24 cellular contexts compared by ENCODE assay signal in genomic region chr15:98798375-98798893, GRCh38.
DNase-seq lines count a peak whose midpoint lies in the region; ATAC-seq and TF ChIP-seq lines count a peak whose summit lies in the region.
"Had no signal": no experiment of that assay in that cellular context is flagged by ENCODE, and none has a peak within 500 bp of the region (broad histone marks: within the 10 kb centered on the region; RNA-seq: fewer than 3 reads in every experiment).

No MANE protein-coding gene starts in this region.

- H3K27me3 Mint-ChIP-seq in neural progenitor cell (ENCODE audit: insufficient read depth, low read depth): peaks cover 8% of the 10 kb centered on the region
- H3K27me3 Mint-ChIP-seq: activated T-cell treated with anti-CD3 and anti-CD28 coated beads, Interleukin-2, amount 50 U/mL, for 24 hours had no signal

- H3K27me3 ChIP-seq in A673 (replicated peaks; ENCODE audit: insufficient read depth, low read depth, low read length, poor library complexity): no peaks in the 10 kb centered on the region
- no peaks in the 10 kb centered on the region for H3K27me3 ChIP-seq in neural progenitor cell
- H3K27me3 ChIP-seq in GM23248 (replicated peaks; ENCODE audit: insufficient read depth): no peaks in the 10 kb centered on the region
- H3K27me3 ChIP-seq: ascending aorta, left lung, SJCRH30, spleen, upper lobe of left lung had no signal

- ATAC-seq in HG02623 (IDR thresholded peaks at IDR 0.05; ENCODE audit: unreplicated experiment): no peak
- ATAC-seq: mucosa of descending colon had no signal

- H3K9me3 Mint-ChIP-seq in neural progenitor cell: no peaks in the 10 kb centered on the region
- H3K9me3 Mint-ChIP-seq: activated naive CD4-positive, alpha-beta T cell treated with anti-CD3 and anti-CD28 coated beads for 36 hours; activated T-cell treated with anti-CD3 and anti-CD28 coated beads, Interleukin-2, amount 50 U/mL, for 24 hours had no signal

- H3K4me1 ChIP-seq in A673 (ENCODE audit: insufficient read depth, low read length, poor library complexity, severe bottlenecking) (peaks cover 87% of the 10 kb centered on the region), neural progenitor cell (peaks cover 52% of the 10 kb centered on the region), GM23248 (ENCODE audit: insufficient read depth) (peaks cover 35% of the 10 kb centered on the region)

- TF ChIP-seq CTCF in A673 (conservative IDR thresholded peaks at IDR 0.05; ENCODE audit: low read depth, low read length): no peak
- no peak for TF ChIP-seq CTCF in coronary artery (IDR thresholded peaks at IDR 0.05)
- TF ChIP-seq CTCF in neural progenitor cell (IDR thresholded peaks at IDR 0.05): no peak

- H3K9me2 ChIP-seq in GM23248 (ENCODE audit: insufficient read depth): no peaks in the 10 kb centered on the region

- H3K4me3 ChIP-seq in A673 (ENCODE audit: low read depth, low read length, poor library complexity, severe bottlenecking) (peak overlapping the region; percentile 30), coronary artery (no peak overlapping the region), neural progenitor cell (no peak overlapping the region), GM23248 (no peak overlapping the region)
- H3K4me3 ChIP-seq: ascending aorta, left lung, mucosa of descending colon, spleen, upper lobe of left lung had no signal

- H3K4me3 Mint-ChIP-seq in neural progenitor cell: peak overlapping the region; percentile 20
- H3K4me3 Mint-ChIP-seq: activated naive CD4-positive, alpha-beta T cell treated with anti-CD3 and anti-CD28 coated beads for 36 hours; activated T-cell treated with anti-CD3 and anti-CD28 coated beads, Interleukin-2, amount 50 U/mL, for 24 hours had no signal

- H2AFZ ChIP-seq in neural progenitor cell (replicated peaks) (no peak overlapping the region), GM23248 (no peak overlapping the region)

- H3K36me3 ChIP-seq in A673 (ENCODE audit: insufficient read depth, low read length, poor library complexity, severe bottlenecking) (no peaks in the 10 kb centered on the region), neural progenitor cell (no peaks in the 10 kb centered on the region), GM23248 (ENCODE audit: low read depth) (no peaks in the 10 kb centered on the region)
- H3K36me3 ChIP-seq: ascending aorta, left lung, SJCRH30, spleen, upper lobe of left lung had no signal

- H3K9me3 ChIP-seq in A673 (ENCODE audit: low read depth, low read length, poor library complexity, severe bottlenecking) (no peaks in the 10 kb centered on the region), neural progenitor cell (ENCODE audit: low read depth) (no peaks in the 10 kb centered on the region), GM23248 (ENCODE audit: low read depth) (no peaks in the 10 kb centered on the region)
- H3K9me3 ChIP-seq: ascending aorta, left lung, mucosa of descending colon, SJCRH30, spleen, upper lobe of left lung had no signal

- in situ Hi-C loops in GM23248 (cut with MboI): no loop called here

- H3K27ac Mint-ChIP-seq in neural progenitor cell: peak overlapping the region; percentile 23
- H3K27ac Mint-ChIP-seq: activated naive CD4-positive, alpha-beta T cell treated with anti-CD3 and anti-CD28 coated beads for 36 hours; activated T-cell treated with anti-CD3 and anti-CD28 coated beads, Interleukin-2, amount 50 U/mL, for 24 hours had no signal

- no peaks in the 10 kb centered on the region for H3K36me3 Mint-ChIP-seq in neural progenitor cell

- peak overlapping the region; percentile 86 for H3K4me2 ChIP-seq in neural progenitor cell
- H3K4me2 ChIP-seq in GM23248 (ENCODE audit: unreplicated experiment): no peak overlapping the region

- 95 to 96% methylated on average over 6 of the region's 6 CpGs for WGBS in GM23248 (ENCODE audit: low coverage in 1 of 2, low lambda C conversion rate in 2 of 2, missing lambda C conversion rate in 2 of 2), 2 experiments

- peaks cover 100% of the 10 kb centered on the region for H4K20me1 ChIP-seq in neural progenitor cell (ENCODE audit: low read depth)
- H4K20me1 ChIP-seq in GM23248 (ENCODE audit: insufficient read depth): peaks cover 42% of the 10 kb centered on the region; the same call in 1 of the 2 replicates

- intact Hi-C loops in A673 (cut with micrococcal nuclease; ENCODE audit: unreplicated experiment): no loop called here

- H3F3A ChIP-seq in neural progenitor cell (ENCODE audit: low read depth) (peaks cover 40% of the 10 kb centered on the region), GM23248 (ENCODE audit: insufficient read depth) (peaks cover 38% of the 10 kb centered on the region)

- H3K27ac ChIP-seq in A673 (ENCODE audit: low read depth, low read length, poor library complexity, severe bottlenecking) (peak overlapping the region; percentile 98), coronary artery (no peak overlapping the region), neural progenitor cell (no peak overlapping the region), GM23248 (no peak overlapping the region)
- H3K27ac ChIP-seq: ascending aorta, left lung, SJCRH30, spleen, upper lobe of left lung had no signal

- H3K79me2 ChIP-seq in neural progenitor cell (ENCODE audit: low read depth) (peaks cover 89% of the 10 kb centered on the region), GM23248 (ENCODE audit: insufficient read depth) (peaks cover 98% of the 10 kb centered on the region)

- DNase-seq in A673 (ENCODE audit: low spot score): no peak
- DNase-seq in coronary artery (ENCODE audit: low spot score): peak; percentile 4
- DNase-seq in neural progenitor cell (ENCODE audit: low spot score): no peak
- DNase-seq in NCI-H2029 treated with DMSO at 0.1 percent for 48 hours (lab: John Stamatoyannopoulos, UW): no peak
- no peak for DNase-seq in GM23248
- no peak for DNase-seq in GOT3 (lab: John Stamatoyannopoulos, UW)
- DNase-seq: activated CD4-positive, CD25-positive, alpha-beta regulatory T cell; activated naive CD4-positive, alpha-beta T cell treated with anti-CD3 and anti-CD28 coated beads for 36 hours; activated T-cell treated with anti-CD3 and anti-CD28 coated beads, Interleukin-2, amount 50 U/mL, for 24 hours; C1 segment of cervical spinal cord; DMS 273 treated with DMSO at 0.1 percent for 48 hours; GDM1; Kasumi-1; left lung; mucosa of descending colon; NCI-H1048; NCI-H187 treated with DMSO at 0.1 percent for 48 hours; NCI-H446; SJCRH30; spleen; upper lobe of left lung had no signal

- CTCF ChIA-PET in A673 (lab: Charles Lee): interaction anchor here (1.8 kb wide), 1 partner anchor 53 kb away, joined by 8 read pairs; no protein-coding TSS in a partner anchor

- H3K4me1 Mint-ChIP-seq in neural progenitor cell: peaks cover 89% of the 10 kb centered on the region

- POLR2A ChIA-PET in A673 (lab: Charles Lee; ENCODE audit: low non-redundant PET): no interaction called here

- no TSS peak for BruUV-seq in A673 (replicated peaks; lab: Mats Ljungman, UMichigan)

- H3K9ac ChIP-seq in neural progenitor cell (no peak overlapping the region), GM23248 (no peak overlapping the region)

TF ChIP-seq in PFSK-1, 5 proteins besides CTCF, POLR2A, EP300 and RAD21:
- peak; percentile 43; the same call in 1 of the 2 replicates for TF ChIP-seq TAF1 (IDR thresholded peaks at IDR 0.05; ENCODE audit: borderline replicate concordance, insufficient read depth, low read length)
- no peak for TF ChIP-seq SIN3A (IDR thresholded peaks at IDR 0.05; ENCODE audit: borderline replicate concordance, insufficient read depth, low read length)
